ENCODE assay signal across 11 cellular contexts in the genomic region with DNA sequence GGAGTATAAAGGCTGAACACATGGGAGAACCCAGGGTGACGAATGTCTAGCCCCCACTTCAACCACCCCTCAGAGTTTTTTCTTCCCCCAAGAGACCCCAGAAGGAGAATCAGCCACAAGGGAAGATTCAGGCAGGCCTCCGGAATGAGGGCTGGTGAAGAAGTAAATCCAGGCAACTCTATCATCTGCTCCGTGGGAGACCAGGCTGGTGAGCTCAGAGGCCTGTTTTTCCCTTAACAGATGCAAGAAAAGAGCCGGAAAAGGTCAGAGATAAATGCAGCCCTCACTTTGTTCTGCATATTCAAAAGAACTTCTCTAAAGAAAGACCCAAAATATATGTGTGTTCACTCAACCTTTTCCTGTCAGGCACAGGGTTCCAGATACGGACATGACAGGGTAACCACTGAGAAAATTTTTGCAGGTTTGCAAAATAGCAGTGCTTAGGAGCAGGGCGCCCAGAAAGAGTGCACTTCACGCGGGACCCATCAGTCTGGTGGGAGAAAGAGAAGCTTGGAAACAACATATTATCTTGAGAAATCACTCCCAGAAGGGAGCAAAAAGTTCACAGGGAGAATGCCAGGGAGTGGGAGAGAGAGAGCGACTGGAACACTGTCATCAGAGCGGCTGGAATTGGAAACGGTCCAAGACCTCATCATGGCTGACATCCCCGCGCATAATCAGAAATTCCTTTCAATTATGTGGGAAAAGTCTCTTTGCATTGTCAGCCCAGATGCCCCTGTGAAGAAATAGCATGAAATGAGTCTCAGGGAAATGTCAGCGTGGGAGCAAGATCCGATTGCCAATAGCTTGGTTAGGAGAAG.
DNase-seq lines count a peak whose midpoint lies in the region; ATAC-seq and TF ChIP-seq lines count a peak whose summit lies in the region.
"Had no signal": no experiment of that assay in that cellular context is flagged by ENCODE, and none has a peak within 500 bp of the region (broad histone marks: within the 10 kb centered on the region; RNA-seq: fewer than 3 reads in every experiment).

No MANE protein-coding gene starts in this region.

- H3K9me2 ChIP-seq in OCI-LY1 (ENCODE audit: low read depth, low read length) (no peaks in the 10 kb centered on the region), MM.1S (replicated peaks; ENCODE audit: insufficient read depth, low read length) (no peaks in the 10 kb centered on the region)

- H4K20me1 ChIP-seq in BLaER1 (no peaks in the 10 kb centered on the region), OCI-LY1 (ENCODE audit: insufficient read depth, low read length) (no peaks in the 10 kb centered on the region), fibroblast of lung (ENCODE audit: control insufficient read depth, extremely low read depth, insufficient read depth, low read length) (no peaks in the 10 kb centered on the region), MM.1S (ENCODE audit: insufficient read depth, low read length) (no peaks in the 10 kb centered on the region)

- intact Hi-C loops in tibial artery (cut with DNase I; ENCODE audit: low total_unique reads) = loop anchor here (10.0 kb wide), 1 partner anchor 46 kb away; no protein-coding TSS in a partner anchor

- peak overlapping the region; percentile 55 for H3K4me2 ChIP-seq in BLaER1
- H3K4me2 ChIP-seq in OCI-LY1 (ENCODE audit: low read length) = no peak overlapping the region; the same call in 1 of the 2 replicates
- no peak overlapping the region for H3K4me2 ChIP-seq in fibroblast of lung (ENCODE audit: extremely low read depth, insufficient read depth, low read length)
- H3K4me2 ChIP-seq in MM.1S (ENCODE audit: low read depth, low read length) = no peak overlapping the region

- DNase-seq in fibroblast of lung (ENCODE audit: low read depth in 2 of 2) (peak; percentile 18 to 69), omental fat pad (ENCODE audit: low spot score) (peak; percentile 28), MM.1S (no peak), tibial artery (no peak)
- DNase-seq in activated effector memory CD4-positive, alpha-beta T cell treated with anti-CD3 and anti-CD28 coated beads, Interleukin-2, amount 50 U/mL, for 16 hours = no peak
- DNase-seq: activated T-cell treated with anti-CD3 and anti-CD28 coated beads, Interleukin-2, amount 50 U/mL, for 24 hours; effector CD4-positive, alpha-beta T cell; NCI-H1417 treated with DMSO at 0.1 percent for 48 hours had no signal

- H2AFZ ChIP-seq in OCI-LY1 (ENCODE audit: low read length) (no peak overlapping the region), fibroblast of lung (ENCODE audit: low read length) (no peak overlapping the region), MM.1S (ENCODE audit: low read length) (no peak overlapping the region)

- peak; percentile 26 for ATAC-seq in omental fat pad (ENCODE audit: low FRiP score)
- ATAC-seq in GM19452 (IDR thresholded peaks at IDR 0.05; ENCODE audit: unreplicated experiment) = no peak

- H3K4me1 ChIP-seq in BLaER1 = peaks cover 14% of the 10 kb centered on the region
- H3K4me1 ChIP-seq in OCI-LY1 (ENCODE audit: insufficient read depth, low read length, severe bottlenecking) = peaks cover 29% of the 10 kb centered on the region
- no peaks in the 10 kb centered on the region for H3K4me1 ChIP-seq in fibroblast of lung (ENCODE audit: control insufficient read depth, extremely low read depth, insufficient read depth, low read length)
- no peaks in the 10 kb centered on the region for H3K4me1 ChIP-seq in MM.1S (ENCODE audit: low read length)
- peaks cover 0 to 23% (median 0%) of the 10 kb centered on the region in 4 donors for H3K4me1 ChIP-seq in tibial artery

- TF ChIP-seq CTCF in OCI-LY1 (IDR thresholded peaks at IDR 0.05; ENCODE audit: low read length) (no peak), fibroblast of lung (conservative IDR thresholded peaks at IDR 0.05 in 1 of 2, IDR thresholded peaks at IDR 0.05 in 1 of 2; ENCODE audit: low read depth in 1 of 2, low read length in 2 of 2) (no peak), omental fat pad (IDR thresholded peaks at IDR 0.05) (no peak), MM.1S (IDR thresholded peaks at IDR 0.05; ENCODE audit: low read length) (no peak), tibial artery (IDR thresholded peaks at IDR 0.05) (no peak)

- H3K9ac ChIP-seq in BLaER1 (no peak overlapping the region), OCI-LY1 (ENCODE audit: low read length) (no peak overlapping the region), fibroblast of lung (ENCODE audit: insufficient read depth, low read length) (no peak overlapping the region), MM.1S (ENCODE audit: low read length) (no peak overlapping the region)

- H3K79me2 ChIP-seq in OCI-LY1 (ENCODE audit: insufficient read depth, low read length) (no peaks in the 10 kb centered on the region), fibroblast of lung (ENCODE audit: control insufficient read depth, insufficient read depth, low read length) (no peaks in the 10 kb centered on the region), MM.1S (ENCODE audit: low read length) (no peaks in the 10 kb centered on the region)

- H3K4me3 ChIP-seq in BLaER1 = no peak overlapping the region
- H3K4me3 ChIP-seq in OCI-LY1 (ENCODE audit: low read depth, low read length, poor library complexity, severe bottlenecking) = no peak overlapping the region
- H3K4me3 ChIP-seq in fibroblast of lung (replicated peaks in 1 of 4; ENCODE audit: control extremely low read depth in 1 of 4, insufficient read depth in 1 of 4, low read depth in 3 of 4, low read length in 4 of 4) = no peak overlapping the region
- no peak overlapping the region for H3K4me3 ChIP-seq in MM.1S (ENCODE audit: low read length)
- no peak overlapping the region for H3K4me3 ChIP-seq in tibial artery

- H3K9me3 ChIP-seq in BLaER1 (no peaks in the 10 kb centered on the region), OCI-LY1 (ENCODE audit: low read length) (no peaks in the 10 kb centered on the region), fibroblast of lung (ENCODE audit: control insufficient read depth, insufficient read depth, low read depth, low read length) (no peaks in the 10 kb centered on the region), MM.1S (replicated peaks; ENCODE audit: insufficient read depth, low read length) (no peaks in the 10 kb centered on the region), tibial artery (no peaks in the 10 kb centered on the region)

- H3K36me3 ChIP-seq in BLaER1 = no peaks in the 10 kb centered on the region
- no peaks in the 10 kb centered on the region for H3K36me3 ChIP-seq in OCI-LY1 (ENCODE audit: insufficient read depth, low read length)
- no peaks in the 10 kb centered on the region for H3K36me3 ChIP-seq in fibroblast of lung (ENCODE audit: control insufficient read depth, insufficient read depth, low read length)
- H3K36me3 ChIP-seq in MM.1S (replicated peaks; ENCODE audit: insufficient read depth, low read length) = no peaks in the 10 kb centered on the region
- no peaks in the 10 kb centered on the region for H3K36me3 ChIP-seq in tibial artery

- no peak overlapping the region for H3K27ac ChIP-seq in BLaER1
- peak overlapping the region; percentile 45 for H3K27ac ChIP-seq in OCI-LY1 (ENCODE audit: low read depth, low read length, poor library complexity, severe bottlenecking)
- no peak overlapping the region for H3K27ac ChIP-seq in fibroblast of lung (ENCODE audit: insufficient read depth, low read length)
- no peak overlapping the region for H3K27ac ChIP-seq in MM.1S (ENCODE audit: low read length)
- H3K27ac ChIP-seq in tibial artery = no peak overlapping the region

- H3K27me3 ChIP-seq in BLaER1 (no peaks in the 10 kb centered on the region), OCI-LY1 (ENCODE audit: insufficient read depth, low read length) (no peaks in the 10 kb centered on the region), fibroblast of lung (ENCODE audit: control insufficient read depth, insufficient read depth, low read length) (no peaks in the 10 kb centered on the region), MM.1S (replicated peaks; ENCODE audit: insufficient read depth, low read length) (no peaks in the 10 kb centered on the region), tibial artery (no peaks in the 10 kb centered on the region)

- H3F3A ChIP-seq in OCI-LY1 (ENCODE audit: insufficient read depth, low read length) (no peaks in the 10 kb centered on the region), MM.1S (ENCODE audit: insufficient read depth, low read length) (no peaks in the 10 kb centered on the region)

Comparison
In these comparisons a context has a peak if more than half of its experiments do, and no peak if none do; other contexts are left out.
1. DNase-seq: peak in fibroblast of lung (2 of 2) and omental fat pad (single experiment); none in activated effector memory CD4-positive, alpha-beta T cell treated with anti-CD3 and anti-CD28 coated beads, Interleukin-2, amount 50 U/mL, for 16 hours (single experiment), MM.1S (single experiment) and tibial artery (0 of 2).